8 cellular contexts compared by ENCODE assay signal in the genomic region with DNA sequence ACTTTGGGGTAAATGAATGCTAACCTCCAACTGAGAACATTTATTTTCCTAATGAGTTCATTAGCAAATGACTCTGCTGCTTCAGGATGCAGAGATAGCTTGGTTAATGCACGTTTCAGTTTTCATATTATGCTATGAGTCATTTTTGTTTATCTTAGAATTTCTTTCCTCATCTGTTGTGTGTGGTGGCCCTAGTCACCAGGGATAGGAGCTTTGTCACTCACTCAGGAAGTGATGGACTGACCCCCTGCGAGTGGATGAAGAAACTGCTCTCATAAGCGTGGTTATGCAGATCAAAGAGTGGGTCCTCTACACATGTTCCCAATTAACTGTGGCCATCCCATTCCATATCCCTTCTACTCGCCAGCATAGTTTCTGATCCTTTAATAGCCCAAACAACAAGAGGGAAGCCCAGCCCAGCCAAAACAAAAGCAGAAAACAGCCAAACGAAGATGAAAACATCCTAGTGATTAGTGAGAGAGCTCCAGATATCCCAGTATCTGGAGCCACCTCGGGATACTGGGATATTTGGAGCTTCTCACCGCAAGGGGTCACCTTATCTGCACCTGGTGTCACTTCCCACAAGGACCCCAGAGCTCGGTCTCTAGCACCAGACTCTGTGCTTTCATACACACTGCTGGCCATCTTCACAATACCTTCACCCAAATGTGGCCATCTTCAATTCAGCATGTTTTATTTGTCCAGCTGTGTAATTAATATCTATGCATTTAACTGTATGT. TPM values are rescaled to one million over a fixed set of nuclear protein-coding genes. Genes with fewer than 3 reads are reported as not detected.
DNase-seq lines count a peak whose midpoint lies in the region; ATAC-seq and TF ChIP-seq lines count a peak whose summit lies in the region.

No MANE protein-coding gene starts in this region.

- WGBS in transverse colon (ENCODE audit: low coverage in 1 of 2), 2 donors = 50% methylated on average over 8 of the region's 8 CpGs; no CpG with 5 or more reads in 1 of the 2 donors

- no peaks in the 10 kb centered on the region for H3K27me3 ChIP-seq in transverse colon

- peaks cover 26% of the 10 kb centered on the region for H3K4me1 Mint-ChIP-seq in CD14-positive monocyte

- H3K4me3 Mint-ChIP-seq in CD14-positive monocyte = no peak overlapping the region

- H3K27ac ChIP-seq in transverse colon = no peak overlapping the region

- no peak for TF ChIP-seq POLR2A in transverse colon (IDR thresholded peaks at IDR 0.05)

- no peak for TF ChIP-seq EP300 in transverse colon (IDR thresholded peaks at IDR 0.05; ENCODE audit: low read depth)

- H3K36me3 Mint-ChIP-seq in CD14-positive monocyte = peaks cover 0 to 3% of the 10 kb centered on the region in 2 donors

- peak overlapping the region in 1 of 7 donors; percentile 30 for H3K27ac Mint-ChIP-seq in CD14-positive monocyte

- H3K4me3 ChIP-seq in transverse colon = no peak overlapping the region

- no peaks in the 10 kb centered on the region for H3K9me3 ChIP-seq in transverse colon

- H3K4me1 ChIP-seq in transverse colon = peaks cover 0 to 14% (median 6%) of the 10 kb centered on the region in 4 donors

- no peak for TF ChIP-seq CTCF in CD14-positive monocyte (IDR thresholded peaks at IDR 0.05)
- no peak for TF ChIP-seq CTCF in transverse colon (IDR thresholded peaks at IDR 0.05)

- ATAC-seq in HG02973 (IDR thresholded peaks at IDR 0.05; ENCODE audit: unreplicated experiment) = peak; percentile 69

- no peaks in the 10 kb centered on the region for H3K9me3 Mint-ChIP-seq in CD14-positive monocyte

- no peaks in the 10 kb centered on the region for H3K36me3 ChIP-seq in transverse colon

- H3K27me3 Mint-ChIP-seq in CD14-positive monocyte (ENCODE audit: low read depth in 3 of 3) = peaks cover 2% of the 10 kb centered on the region in 3 donors

- intact Hi-C loops in CD14-positive monocyte (cut with micrococcal nuclease) (no loop called here), transverse colon (cut with DNase I; ENCODE audit: low total_unique reads) (no loop called here)

- in situ Hi-C loops in transverse colon (cut with MboI; ENCODE audit: low pct_ligation_motif_present in 1 of 4, low pct_unique_long_range_greater_than_20kb in 1 of 4, low sequenced_read_pairs in 3 of 4) = no loop called here

- DNase-seq in activated naive CD4-positive, alpha-beta T cell treated with Interleukin-2 at 50 U/mL for 16 hours = peak; percentile 25
- DNase-seq in activated naive CD4-positive, alpha-beta T cell (lab: John Stamatoyannopoulos, UW) = no peak
- DNase-seq in T1000 (lab: John Stamatoyannopoulos, UW) = peak; percentile 46
- peak; percentile 37 for DNase-seq in hepatic stellate cell (ENCODE audit: low spot score)
- DNase-seq in CD14-positive monocyte (ENCODE audit: low spot score) = no peak
- no peak for DNase-seq in NCI-H1092 (lab: John Stamatoyannopoulos, UW)
- no peak for DNase-seq in transverse colon

RNA-seq across cellular contexts. Expression of a gene that starts 8.6 kb away (rescaled TPM):
- polyA plus RNA-seq in CD14-positive monocyte = under 1 TPM; 0.24 to 0.55 TPM
- total RNA-seq in transverse colon = 10 to 100 TPM; 36.0 to 85.4 (median 53.7) TPM

Comparison
In these comparisons a context has a peak if more than half of its experiments do, and no peak if none do; other contexts are left out.
1. DNase-seq: peak in activated naive CD4-positive, alpha-beta T cell treated with Interleukin-2 at 50 U/mL for 16 hours (single experiment), T1000 (single experiment) and hepatic stellate cell (single experiment); none in activated naive CD4-positive, alpha-beta T cell (0 of 4), CD14-positive monocyte (single experiment), NCI-H1092 (single experiment) and transverse colon (single experiment).